ENCODE assay signal across 25 cellular contexts in the genomic region with DNA sequence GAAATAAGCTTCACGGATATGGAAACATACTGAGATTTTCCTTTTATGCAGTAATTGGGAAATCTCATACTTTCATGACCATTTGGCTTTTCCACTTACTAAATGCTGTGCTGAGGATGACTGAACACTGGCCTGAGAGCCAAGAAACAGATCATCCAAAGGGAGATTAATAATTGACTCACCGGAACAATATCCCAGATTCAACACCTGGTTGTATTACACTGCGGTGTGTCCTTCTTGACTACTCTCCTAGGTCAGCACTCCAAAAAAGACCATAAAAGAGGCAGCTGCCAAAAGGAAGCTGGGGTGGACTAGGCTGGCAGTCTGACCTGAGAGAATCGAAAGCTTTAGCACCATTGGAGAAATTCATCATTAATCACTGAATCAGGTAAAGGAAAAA.
"Had no signal": no experiment of that assay in that cellular context is flagged by ENCODE, and none has a peak within 500 bp of the region (broad histone marks: within the 10 kb centered on the region; RNA-seq: fewer than 3 reads in every experiment).

No MANE protein-coding gene starts in this region.

- H3K4me1 ChIP-seq: heart right ventricle, left ventricle myocardium inferior, lower lobe of right lung, neural progenitor cell, prostate gland, right lobe of liver, tibial artery had no signal

- H3K9me3 Mint-ChIP-seq: neural progenitor cell; stimulated activated naive CD8-positive, alpha-beta T cell treated with anti-CD3 and anti-CD28 coated beads, Interleukin-15, Interleukin-2, amounts not matched to agents 100 ng/mL and 50 ng/mL, for 24 hours had no signal

- H3K36me3 ChIP-seq: heart right ventricle, left ventricle myocardium inferior, lower lobe of right lung, neural progenitor cell, ovary, prostate gland, right lobe of liver, tibial artery had no signal

- H3K4me3 ChIP-seq: coronary artery, heart right ventricle, left ventricle myocardium inferior, lower lobe of right lung, neural progenitor cell, ovary, prostate gland, right lobe of liver, tibial artery had no signal

- H3K27ac Mint-ChIP-seq: endodermal cell; natural killer cell treated with Interleukin-12 subunit alpha and Interleukin-12 subunit beta and Interleukin-15 and Interleukin-18, amount 100 ng/mL, for 72 hours; neural progenitor cell; stimulated activated effector memory CD8-positive, alpha-beta T cell treated with anti-CD3 and anti-CD28 coated beads, Interleukin-12 subunit alpha, Interleukin-12 subunit beta, amount 100 ng/mL, for 72 hours; stimulated activated naive CD8-positive, alpha-beta T cell treated with anti-CD3 and anti-CD28 coated beads, Interleukin-15, Interleukin-2, amounts not matched to agents 100 ng/mL and 50 ng/mL, for 24 hours had no signal

- H3K4me1 Mint-ChIP-seq: stimulated activated effector memory CD8-positive, alpha-beta T cell treated with anti-CD3 and anti-CD28 coated beads, Interleukin-12 subunit alpha, Interleukin-12 subunit beta, amount 100 ng/mL, for 72 hours had no signal

- DNase-seq: central memory CD4-positive, alpha-beta T cell; effector CD4-positive, alpha-beta T cell; endodermal cell; heart right ventricle; hypothalamus; left ventricle myocardium inferior; lower lobe of right lung; mesenchymal stem cell; nucleus accumbens; ovary; retina; right lobe of liver; stimulated activated CD4-positive, alpha-beta T cell treated with anti-CD3 and anti-CD28 coated beads, Interleukin-4, amount 100 ng/mL, for 1 hour; stimulated activated CD8-positive, alpha-beta memory T cell treated with anti-CD3 and anti-CD28 coated beads, Interleukin-4, amount 100 ng/mL, for 48 hours; tibial artery had no signal

- H3K9me3 ChIP-seq: lower lobe of right lung, ovary, prostate gland, right lobe of liver, tibial artery had no signal

- H3K4me3 Mint-ChIP-seq: endodermal cell; natural killer cell treated with Interleukin-12 subunit alpha and Interleukin-12 subunit beta and Interleukin-15 and Interleukin-18, amount 100 ng/mL, for 72 hours; neural progenitor cell; stimulated activated effector memory CD8-positive, alpha-beta T cell treated with anti-CD3 and anti-CD28 coated beads, Interleukin-12 subunit alpha, Interleukin-12 subunit beta, amount 100 ng/mL, for 72 hours; stimulated activated naive CD8-positive, alpha-beta T cell treated with anti-CD3 and anti-CD28 coated beads, Interleukin-15, Interleukin-2, amounts not matched to agents 100 ng/mL and 50 ng/mL, for 24 hours had no signal

- H3K36me3 Mint-ChIP-seq: neural progenitor cell; stimulated activated effector memory CD8-positive, alpha-beta T cell treated with anti-CD3 and anti-CD28 coated beads, Interleukin-12 subunit alpha, Interleukin-12 subunit beta, amount 100 ng/mL, for 72 hours had no signal

- H3K4me2 ChIP-seq: neural progenitor cell had no signal

- H3K9ac ChIP-seq: neural progenitor cell had no signal

- H3K27me3 ChIP-seq: heart right ventricle, neural progenitor cell, ovary, right lobe of liver, tibial artery had no signal

- H3K27me3 Mint-ChIP-seq: natural killer cell treated with Interleukin-12 subunit alpha and Interleukin-12 subunit beta and Interleukin-15 and Interleukin-18, amount 100 ng/mL, for 72 hours; stimulated activated naive CD8-positive, alpha-beta T cell treated with anti-CD3 and anti-CD28 coated beads, Interleukin-15, Interleukin-2, amounts not matched to agents 100 ng/mL and 50 ng/mL, for 24 hours had no signal

- FAIRE-seq: endothelial cell of umbilical vein, frontal cortex, islet of Langerhans had no signal

- H3K27ac ChIP-seq: coronary artery, heart right ventricle, left ventricle myocardium inferior, lower lobe of right lung, neural progenitor cell, ovary, prostate gland, right lobe of liver, tibial artery had no signal

- ATAC-seq: esophagus mucosa; heart right ventricle; lower lobe of right lung; natural killer cell treated with Interleukin-12 subunit alpha and Interleukin-12 subunit beta and Interleukin-15 and Interleukin-18, amount 100 ng/mL, for 72 hours; stimulated activated effector memory CD8-positive, alpha-beta T cell treated with anti-CD3 and anti-CD28 coated beads, Interleukin-12 subunit alpha, Interleukin-12 subunit beta, amount 100 ng/mL, for 72 hours had no signal
